Comparison of ENCODE assay signal across 9 cellular contexts in the genomic region with DNA sequence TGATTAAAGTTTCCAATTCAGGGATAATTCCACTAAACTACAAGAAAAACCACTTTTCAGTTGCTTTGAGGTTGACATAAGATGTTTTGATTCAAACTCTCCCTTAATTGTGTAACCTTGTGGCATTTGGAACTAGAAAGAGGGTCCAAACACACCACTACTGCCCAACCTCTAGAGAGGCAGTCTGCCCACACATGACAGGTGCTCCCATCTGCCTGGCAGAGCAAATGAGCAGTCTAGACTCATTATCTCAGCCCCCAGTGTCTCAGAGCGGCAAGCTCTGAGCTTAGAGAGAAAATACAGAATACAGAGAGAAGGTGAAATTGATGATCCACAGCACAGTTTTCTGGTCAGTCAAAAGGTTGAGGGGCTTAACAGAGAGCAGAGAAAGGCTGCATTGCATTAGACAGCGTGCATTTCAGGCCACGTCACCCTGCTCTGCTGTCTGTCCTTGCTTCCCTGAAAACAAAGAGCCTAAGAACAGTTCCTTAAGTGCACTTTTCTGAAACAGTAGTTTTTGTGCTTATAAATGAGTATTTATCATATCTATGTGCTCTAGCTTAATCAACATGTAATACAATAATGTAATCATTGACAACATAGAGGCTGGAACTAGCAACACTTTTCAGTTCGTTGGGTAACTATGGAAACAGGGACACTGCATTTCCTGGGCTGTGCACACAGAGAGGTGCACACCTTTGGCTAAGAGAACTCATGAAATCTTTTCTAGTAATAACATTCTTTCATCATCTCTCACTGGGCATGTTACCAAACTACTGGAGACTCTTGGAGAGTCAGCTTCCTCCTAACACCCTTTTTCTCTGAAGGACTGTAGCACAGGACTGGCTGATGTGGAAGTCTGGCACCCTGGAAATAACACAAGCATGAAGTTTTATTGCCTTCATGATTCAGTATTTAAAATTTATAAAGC.
DNase-seq lines count a peak whose midpoint lies in the region; ATAC-seq and TF ChIP-seq lines count a peak whose summit lies in the region.
"Had no signal": no experiment of that assay in that cellular context is flagged by ENCODE, and none has a peak within 500 bp of the region (broad histone marks: within the 10 kb centered on the region; RNA-seq: fewer than 3 reads in every experiment).

No MANE protein-coding gene starts in this region.

- H3K9me2 ChIP-seq in GM23338 (ENCODE audit: insufficient read depth): peaks cover 8% of the 10 kb centered on the region; the same call in 1 of the 2 replicates

- H3K27ac Mint-ChIP-seq in activated T-helper 17 cell treated with anti-CD3 and anti-CD28 coated beads, Interleukin-2, amount 50 U/mL, for 72 hours: no peak overlapping the region
- H3K27ac Mint-ChIP-seq in GM23338: no peak overlapping the region
- H3K27ac Mint-ChIP-seq: effector memory CD8-positive, alpha-beta T cell had no signal

- H3K4me1 Mint-ChIP-seq in activated T-helper 17 cell treated with anti-CD3 and anti-CD28 coated beads, Interleukin-2, amount 50 U/mL, for 72 hours: peaks cover 5% of the 10 kb centered on the region
- H3K4me1 Mint-ChIP-seq in GM23338: peaks cover 5% of the 10 kb centered on the region; the same call in 1 of the 3 replicates

- intact Hi-C loops in left ventricle myocardium inferior (cut with micrococcal nuclease): no loop called here

- H2AFZ ChIP-seq in GM23338: no peak overlapping the region

- no peaks in the 10 kb centered on the region for H3K36me3 Mint-ChIP-seq in activated T-helper 17 cell treated with anti-CD3 and anti-CD28 coated beads, Interleukin-2, amount 50 U/mL, for 72 hours (ENCODE audit: low read depth)
- H3K36me3 Mint-ChIP-seq in GM23338 (ENCODE audit: low read depth): no peaks in the 10 kb centered on the region

- no peaks in the 10 kb centered on the region for H3K27me3 Mint-ChIP-seq in activated T-helper 17 cell treated with anti-CD3 and anti-CD28 coated beads, Interleukin-2, amount 50 U/mL, for 72 hours
- H3K27me3 Mint-ChIP-seq in GM23338 (ENCODE audit: insufficient read depth, low read depth, poor library complexity): no peaks in the 10 kb centered on the region

- no peak overlapping the region for H3K4me3 ChIP-seq in GM12865 (ENCODE audit: low read depth, low read length)
- H3K4me3 ChIP-seq in left ventricle myocardium inferior: no peak overlapping the region
- no peak overlapping the region for H3K4me3 ChIP-seq in GM23338

- H3K27ac ChIP-seq in left ventricle myocardium inferior (replicated peaks): peak overlapping the region; percentile 38
- H3K27ac ChIP-seq in GM23338 (ENCODE audit: low read depth): no peak overlapping the region

- no peak overlapping the region for H3K4me2 ChIP-seq in GM23338

- H3K9me3 Mint-ChIP-seq in activated T-helper 17 cell treated with anti-CD3 and anti-CD28 coated beads, Interleukin-2, amount 50 U/mL, for 72 hours: no peaks in the 10 kb centered on the region
- no peaks in the 10 kb centered on the region for H3K9me3 Mint-ChIP-seq in GM23338
- H3K9me3 Mint-ChIP-seq: effector memory CD8-positive, alpha-beta T cell had no signal

- no peaks in the 10 kb centered on the region for H4K20me1 ChIP-seq in GM23338 (replicated peaks; ENCODE audit: insufficient read depth)

- no peaks in the 10 kb centered on the region for H3K27me3 ChIP-seq in left ventricle myocardium inferior (ENCODE audit: low read depth)
- H3K27me3 ChIP-seq in GM23338 (ENCODE audit: insufficient read depth): no peaks in the 10 kb centered on the region

- no peaks in the 10 kb centered on the region for H3K9me3 ChIP-seq in left ventricle myocardium inferior (replicated peaks)

- H3K36me3 ChIP-seq in left ventricle myocardium inferior: no peaks in the 10 kb centered on the region
- H3K36me3 ChIP-seq in GM23338 (ENCODE audit: insufficient read depth): no peaks in the 10 kb centered on the region

- no peaks in the 10 kb centered on the region for H3K79me2 ChIP-seq in GM23338 (replicated peaks; ENCODE audit: insufficient read depth)

- ATAC-seq in GM21576 (IDR thresholded peaks at IDR 0.05; ENCODE audit: unreplicated experiment): peak; percentile 39
- no peak for ATAC-seq in activated T-helper 17 cell treated with anti-CD3 and anti-CD28 coated beads, Interleukin-2, amount 50 U/mL, for 72 hours (replicated peaks)
- ATAC-seq in GM23338: no peak
- ATAC-seq: effector memory CD8-positive, alpha-beta T cell had no signal

- no peak overlapping the region for H3K4me3 Mint-ChIP-seq in activated T-helper 17 cell treated with anti-CD3 and anti-CD28 coated beads, Interleukin-2, amount 50 U/mL, for 72 hours
- no peak overlapping the region for H3K4me3 Mint-ChIP-seq in GM23338
- H3K4me3 Mint-ChIP-seq: effector memory CD8-positive, alpha-beta T cell had no signal

- TF ChIP-seq CTCF in GM12865 (IDR thresholded peaks at IDR 0.05; ENCODE audit: insufficient read depth, low read depth, low read length, missing control alignments) (no peak), left ventricle myocardium inferior (IDR thresholded peaks at IDR 0.05; ENCODE audit: borderline replicate concordance) (no peak), GM23338 (conservative IDR thresholded peaks at IDR 0.05; ENCODE audit: low read depth in 2 of 2) (no peak)

- peaks cover 64% of the 10 kb centered on the region for H3K4me1 ChIP-seq in left ventricle myocardium inferior
- 0 out of 2 replicates have a peak, but pooled peaks cover 3% of the 10 kb centered on the region for H3K4me1 ChIP-seq in GM23338 (ENCODE audit: insufficient read depth)

- DNase-seq in GM12865 (ENCODE audit: low read depth) (peak; percentile 35), NCI-H2196 treated with DMSO at 0.1 percent for 48 hours (lab: John Stamatoyannopoulos, UW; ENCODE audit: unreplicated experiment) (peak; percentile 24), left ventricle myocardium inferior (no peak), NCI-H187 (lab: John Stamatoyannopoulos, UW) (no peak), DMS79 (lab: John Stamatoyannopoulos, UW) (no peak), GM23338 (ENCODE audit: low spot score) (no peak)
- DNase-seq: effector memory CD8-positive, alpha-beta T cell had no signal

- H3F3A ChIP-seq in GM23338 (replicated peaks; ENCODE audit: low read depth): no peaks in the 10 kb centered on the region

TF ChIP-seq in GM23338, 12 proteins besides CTCF, POLR2A, EP300 and RAD21 (continues in another document):
- TF ChIP-seq POLR2AphosphoS5 (IDR thresholded peaks at IDR 0.05; ENCODE audit: low read depth): no peak
- no peak for TF ChIP-seq CREB1 (CRISPR knock-in tag; IDR thresholded peaks at IDR 0.05; ENCODE audit: low read depth)
- TF ChIP-seq EZH2phosphoT487 (IDR thresholded peaks at IDR 0.05; ENCODE audit: unreplicated experiment): no peak
- TF ChIP-seq NANOG (IDR thresholded peaks at IDR 0.05; ENCODE audit: borderline replicate concordance): no peak
- no peak for TF ChIP-seq JUNB (IDR thresholded peaks at IDR 0.05; ENCODE audit: unreplicated experiment)
- TF ChIP-seq EZH2 (IDR thresholded peaks at IDR 0.05; ENCODE audit: low read depth, unreplicated experiment): no peak
- no peak for TF ChIP-seq STAT1 (IDR thresholded peaks at IDR 0.05; ENCODE audit: unreplicated experiment)
- TF ChIP-seq, protein P1, sequence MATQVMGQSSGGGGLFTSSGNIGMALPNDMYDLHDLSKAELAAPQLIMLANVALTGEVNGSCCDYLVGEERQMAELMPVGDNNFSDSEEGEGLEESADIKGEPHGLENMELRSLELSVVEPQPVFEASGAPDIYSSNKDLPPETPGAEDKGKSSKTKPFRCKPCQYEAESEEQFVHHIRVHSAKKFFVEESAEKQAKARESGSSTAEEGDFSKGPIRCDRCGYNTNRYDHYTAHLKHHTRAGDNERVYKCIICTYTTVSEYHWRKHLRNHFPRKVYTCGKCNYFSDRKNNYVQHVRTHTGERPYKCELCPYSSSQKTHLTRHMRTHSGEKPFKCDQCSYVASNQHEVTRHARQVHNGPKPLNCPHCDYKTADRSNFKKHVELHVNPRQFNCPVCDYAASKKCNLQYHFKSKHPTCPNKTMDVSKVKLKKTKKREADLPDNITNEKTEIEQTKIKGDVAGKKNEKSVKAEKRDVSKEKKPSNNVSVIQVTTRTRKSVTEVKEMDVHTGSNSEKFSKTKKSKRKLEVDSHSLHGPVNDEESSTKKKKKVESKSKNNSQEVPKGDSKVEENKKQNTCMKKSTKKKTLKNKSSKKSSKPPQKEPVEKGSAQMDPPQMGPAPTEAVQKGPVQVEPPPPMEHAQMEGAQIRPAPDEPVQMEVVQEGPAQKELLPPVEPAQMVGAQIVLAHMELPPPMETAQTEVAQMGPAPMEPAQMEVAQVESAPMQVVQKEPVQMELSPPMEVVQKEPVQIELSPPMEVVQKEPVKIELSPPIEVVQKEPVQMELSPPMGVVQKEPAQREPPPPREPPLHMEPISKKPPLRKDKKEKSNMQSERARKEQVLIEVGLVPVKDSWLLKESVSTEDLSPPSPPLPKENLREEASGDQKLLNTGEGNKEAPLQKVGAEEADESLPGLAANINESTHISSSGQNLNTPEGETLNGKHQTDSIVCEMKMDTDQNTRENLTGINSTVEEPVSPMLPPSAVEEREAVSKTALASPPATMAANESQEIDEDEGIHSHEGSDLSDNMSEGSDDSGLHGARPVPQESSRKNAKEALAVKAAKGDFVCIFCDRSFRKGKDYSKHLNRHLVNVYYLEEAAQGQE (IDR thresholded peaks at IDR 0.05; ENCODE audit: unreplicated experiment): no peak
- no peak for TF ChIP-seq ZNF331 (CRISPR knock-in tag; IDR thresholded peaks at IDR 0.05; ENCODE audit: low read depth)
- TF ChIP-seq, protein P2, sequence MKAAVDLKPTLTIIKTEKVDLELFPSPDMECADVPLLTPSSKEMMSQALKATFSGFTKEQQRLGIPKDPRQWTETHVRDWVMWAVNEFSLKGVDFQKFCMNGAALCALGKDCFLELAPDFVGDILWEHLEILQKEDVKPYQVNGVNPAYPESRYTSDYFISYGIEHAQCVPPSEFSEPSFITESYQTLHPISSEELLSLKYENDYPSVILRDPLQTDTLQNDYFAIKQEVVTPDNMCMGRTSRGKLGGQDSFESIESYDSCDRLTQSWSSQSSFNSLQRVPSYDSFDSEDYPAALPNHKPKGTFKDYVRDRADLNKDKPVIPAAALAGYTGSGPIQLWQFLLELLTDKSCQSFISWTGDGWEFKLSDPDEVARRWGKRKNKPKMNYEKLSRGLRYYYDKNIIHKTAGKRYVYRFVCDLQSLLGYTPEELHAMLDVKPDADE (IDR thresholded peaks at IDR 0.05): no peak

Comparison
In these comparisons a context has a peak if more than half of its experiments do, and no peak if none do; other contexts are left out.
1. DNase-seq: peak in GM12865 (single experiment) and NCI-H2196 treated with DMSO at 0.1 percent for 48 hours (single experiment); none in left ventricle myocardium inferior (single experiment), NCI-H187 (0 of 2), DMS79 (single experiment) and GM23338 (single experiment).